In genomic region chr6:36780517-36781210, GRCh38 we compare ENCODE assay signal across 1 cellular context.
A peak's percentile ranks its signal among the peaks of the same experiment; 100 is the strongest.
TF ChIP-seq lines count a peak whose summit lies in the region.

No MANE protein-coding gene starts in this region.

TF ChIP-seq in K562, 482 proteins besides CTCF, POLR2A, EP300 and RAD21 (continued from another document):
- TF ChIP-seq CLOCK (CRISPR knock-in tag; IDR thresholded peaks at IDR 0.05; ENCODE audit: borderline replicate concordance), result no peak
- peak; percentile 48; the same call in 1 of the 2 replicates for TF ChIP-seq SPI1 (IDR thresholded peaks at IDR 0.05; ENCODE audit: borderline replicate concordance, low read depth, low read length)
- TF ChIP-seq THAP7 (CRISPR knock-in tag; IDR thresholded peaks at IDR 0.05), result no peak
- no peak for TF ChIP-seq ZNF512 (tag; IDR thresholded peaks at IDR 0.05)
- TF ChIP-seq CHD4 (IDR thresholded peaks at IDR 0.05; ENCODE audit: insufficient read depth, insufficient replicate concordance, low read depth, low read length, poor library complexity, severe bottlenecking), result no peak
- no peak for TF ChIP-seq THRB (CRISPR knock-in tag; conservative IDR thresholded peaks at IDR 0.05)
- TF ChIP-seq SMAD2 (IDR thresholded peaks at IDR 0.05; ENCODE audit: low read depth, low read length), result no peak
